12 cellular contexts compared by ENCODE assay signal in genomic region chr3:70291097-70291482, GRCh38. TPM values are rescaled to one million over a fixed set of nuclear protein-coding genes. Genes with fewer than 3 reads are reported as not detected.
"Had no signal": no experiment of that assay in that cellular context is flagged by ENCODE, and none has a peak within 500 bp of the region (broad histone marks: within the 10 kb centered on the region; RNA-seq: fewer than 3 reads in every experiment).

No MANE protein-coding gene starts in this region.

- H2AFZ ChIP-seq: GM23248 had no signal

- H3K27ac ChIP-seq: GM23248, KMS-11 had no signal

- H3K4me3 Mint-ChIP-seq: HFFc6 had no signal

- H3K4me3 ChIP-seq: GM23248, HAP-1 had no signal

- H3K9me3 ChIP-seq: HAP-1 had no signal

- H3K27ac Mint-ChIP-seq: HFFc6 had no signal

- ATAC-seq: HCT116 had no signal

- H3K36me3 ChIP-seq: HAP-1 had no signal

- H3K4me1 ChIP-seq: HAP-1 had no signal

- H3K4me2 ChIP-seq: KMS-11 had no signal

- DNase-seq: GM23248, GOT3, H7, HFFc6, IMR-90, KBM-7 had no signal

- FAIRE-seq: HTR-8/SVneo had no signal

- H3K9ac ChIP-seq: GM23248, KMS-11 had no signal

RNA-seq across cellular contexts. Expression of gene MDFIC2, which starts 21.3 kb away (rescaled TPM):
- total RNA-seq: GM23248, H4, H7, HFFc6, HT-29, IMR-90 had no signal
- polyA plus RNA-seq: GM23248, IMR-90 had no signal
